15 cellular contexts compared by ENCODE assay signal in the genomic region with DNA sequence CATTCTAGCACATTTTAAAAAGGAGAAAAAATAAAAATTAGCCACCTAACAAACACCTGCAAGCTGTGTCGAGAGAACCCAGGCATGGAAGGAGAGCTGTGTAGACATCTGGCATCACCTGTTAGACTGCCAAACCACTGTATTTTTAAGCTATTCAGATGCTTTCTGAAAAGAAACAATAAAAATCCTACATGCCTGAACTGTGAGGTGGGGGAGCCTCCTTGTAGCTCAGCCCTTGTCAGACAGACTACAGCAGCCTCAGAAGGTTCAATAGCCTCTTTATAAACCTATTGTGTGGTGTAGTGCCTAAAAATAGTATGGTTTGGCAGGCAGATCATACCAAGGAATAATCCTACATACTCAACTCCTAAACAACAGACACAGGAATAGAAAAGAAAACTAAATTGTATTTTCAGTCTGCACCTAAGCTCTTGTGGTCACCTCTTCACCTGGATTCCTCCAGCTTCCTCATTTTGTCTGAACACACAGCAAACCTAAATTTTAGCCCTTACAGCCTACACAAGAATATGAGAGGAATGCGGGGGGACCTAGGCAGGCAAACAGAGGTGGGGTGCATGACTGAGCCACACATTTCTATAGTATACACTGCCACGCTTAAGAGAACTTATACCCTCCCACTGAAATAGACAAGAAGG.
DNase-seq lines count a peak whose midpoint lies in the region; ATAC-seq and TF ChIP-seq lines count a peak whose summit lies in the region.
"Had no signal": no experiment of that assay in that cellular context is flagged by ENCODE, and none has a peak within 500 bp of the region (broad histone marks: within the 10 kb centered on the region; RNA-seq: fewer than 3 reads in every experiment).

No MANE protein-coding gene starts in this region.

- DNase-seq in DMS79 treated with DMSO at 0.1 percent for 48 hours (lab: John Stamatoyannopoulos, UW) = peak; percentile 42
- no peak for DNase-seq in DMS79 (lab: John Stamatoyannopoulos, UW)
- DNase-seq in left ventricle myocardium superior = no peak
- DNase-seq in cardiac septum (ENCODE audit: low spot score) = no peak
- DNase-seq in HCEC 1CT = no peak
- no peak for DNase-seq in H4 (ENCODE audit: low spot score)
- no peak for DNase-seq in T-helper 1 cell
- DNase-seq: BE2C; Calu3; CD4-positive, alpha-beta T cell; KBM-7; NCI-H1436; NCI-H2081; NCI-H526 treated with DMSO at 0.1 percent for 48 hours had no signal

- intact Hi-C loops in left ventricle myocardium superior (cut with micrococcal nuclease) (no loop called here), cardiac septum (cut with DNase I) (no loop called here)

- H3K36me3 Mint-ChIP-seq in nephron (ENCODE audit: low read depth) = peaks cover 3% of the 10 kb centered on the region

- H3K9me3 Mint-ChIP-seq in nephron = no peaks in the 10 kb centered on the region
- H3K9me3 Mint-ChIP-seq: CD4-positive, alpha-beta T cell had no signal

- H3K27me3 Mint-ChIP-seq in nephron (ENCODE audit: low read depth) = no peaks in the 10 kb centered on the region
- H3K27me3 Mint-ChIP-seq: CD4-positive, alpha-beta T cell had no signal

- no peak overlapping the region for H3K4me3 Mint-ChIP-seq in nephron
- H3K4me3 Mint-ChIP-seq: CD4-positive, alpha-beta T cell had no signal

- peak; percentile 74 for ATAC-seq in left ventricle myocardium superior

- H3K4me1 Mint-ChIP-seq in nephron = peaks cover 25% of the 10 kb centered on the region

- TF ChIP-seq CTCF in nephron (IDR thresholded peaks at IDR 0.05; ENCODE audit: unreplicated experiment in 3 of 3) = no peak

- H3K27ac Mint-ChIP-seq in nephron = peak overlapping the region; percentile 7 to 44 (median 7)
- H3K27ac Mint-ChIP-seq: CD4-positive, alpha-beta T cell had no signal
